26 cellular contexts compared by ENCODE assay signal in genomic region chr13:98871727-98872126, GRCh38.
"Had no signal": no experiment of that assay in that cellular context is flagged by ENCODE, and none has a peak within 500 bp of the region (broad histone marks: within the 10 kb centered on the region; RNA-seq: fewer than 3 reads in every experiment).

No MANE protein-coding gene starts in this region.

- H3K27ac Mint-ChIP-seq: activated B cell treated with CpG ODN at 0.5 μM for 24 hours; activated CD4-positive, alpha-beta T cell treated with anti-CD3 and anti-CD28 coated beads, Interleukin-2, amount 10 ng/mL, durations not matched to agents 24 days and 14 days; activated CD8-positive, alpha-beta memory T cell treated with anti-CD3 and anti-CD28 coated beads, Interleukin-2, amount 10 ng/mL, durations not matched to agents 7 days and 5 days; activated T-cell treated with anti-CD3 and anti-CD28 coated beads, Interleukin-2, amount 50 U/mL, for 24 hours had no signal

- H3K9me3 ChIP-seq: MG63 had no signal

- H3K4me3 Mint-ChIP-seq: activated B cell treated with CpG ODN at 0.5 μM for 24 hours; activated CD4-positive, alpha-beta T cell treated with anti-CD3 and anti-CD28 coated beads, Interleukin-2, amount 10 ng/mL, durations not matched to agents 24 days and 14 days; activated CD8-positive, alpha-beta memory T cell treated with anti-CD3 and anti-CD28 coated beads, Interleukin-2, amount 10 ng/mL, durations not matched to agents 7 days and 5 days; activated T-cell treated with anti-CD3 and anti-CD28 coated beads, Interleukin-2, amount 50 U/mL, for 24 hours; activated T-helper 1 cell treated with anti-CD3 and anti-CD28 coated beads, Interleukin-12 subunit alpha, Interleukin-12 subunit beta, Interleukin-2, Interleukin-4 antibody, amounts not matched to agents 30 ng/mL and 10 ng/mL and 1 ng/mL, durations not matched to agents 14 hours and 24 hours and 36 hours; T-cell had no signal

- H3K36me3 ChIP-seq: MG63 had no signal

- H3K4me1 ChIP-seq: breast epithelium had no signal

- H3K4me3 ChIP-seq: breast epithelium, MG63, SK-N-MC had no signal

- H3K27me3 ChIP-seq: breast epithelium, MG63 had no signal

- H3K27ac ChIP-seq: breast epithelium, SK-N-MC had no signal

- DNase-seq: activated B cell treated with CpG ODN at 0.5 μM for 24 hours; activated CD4-positive, alpha-beta T cell treated with anti-CD3 and anti-CD28 coated beads for 1 hour; activated CD4-positive, alpha-beta T cell treated with anti-CD3 and anti-CD28 coated beads, Interleukin-2, amount 10 ng/mL, durations not matched to agents 24 days and 14 days; activated CD4-positive, alpha-beta T cell treated with anti-CD3 and anti-CD28 coated beads, Interleukin-2, amount 50 U/mL, for 48 hours; activated CD8-positive, alpha-beta memory T cell treated with anti-CD3 and anti-CD28 coated beads, Interleukin-2, amount 10 ng/mL, durations not matched to agents 7 days and 5 days; activated effector memory CD4-positive, alpha-beta T cell treated with anti-CD3 and anti-CD28 coated beads, Interleukin-2, amount 50 U/mL, for 16 hours; activated naive CD4-positive, alpha-beta T cell treated with Interleukin-2 at 50 U/mL for 16 hours; activated T-cell treated with anti-CD3 and anti-CD28 coated beads, Interleukin-2, amount 50 U/mL, for 24 hours; anterior cingulate cortex; caudate nucleus; MG63; MV-4-11; NCI-H1105 treated with DMSO at 0.1 percent for 48 hours; NCI-H1436 treated with DMSO at 0.1 percent for 48 hours; NCI-H187; NCI-H2081; NCI-H446; NCI-H524; PC-3; T-cell; T-helper 2 cell; T1000 had no signal

- ATAC-seq: activated CD8-positive, alpha-beta memory T cell treated with anti-CD3 and anti-CD28 coated beads, Interleukin-2, amount 10 ng/mL, durations not matched to agents 7 days and 5 days; activated naive CD4-positive, alpha-beta T cell treated with anti-CD3 and anti-CD28 coated beads, Interleukin-2, amount 50 U/mL, for 72 hours; PC-3; T-cell had no signal
